Comparison of ENCODE assay signal across 9 cellular contexts in genomic region chr21:32135401-32136363, GRCh38.
DNase-seq lines count a peak whose midpoint lies in the region; ATAC-seq and TF ChIP-seq lines count a peak whose summit lies in the region.
"Had no signal": no experiment of that assay in that cellular context is flagged by ENCODE, and none has a peak within 500 bp of the region (broad histone marks: within the 10 kb centered on the region; RNA-seq: fewer than 3 reads in every experiment).

No MANE protein-coding gene starts in this region.

- no peaks in the 10 kb centered on the region for H3K4me1 ChIP-seq in mesenchymal stem cell (ENCODE audit: control insufficient read depth, insufficient read depth, low read depth, low read length)
- peaks cover 15% of the 10 kb centered on the region for H3K4me1 ChIP-seq in BE2C

- H3K18ac ChIP-seq in mesenchymal stem cell (ENCODE audit: low read depth in 1 of 2, low read length in 2 of 2), result no peak overlapping the region

- peak; percentile 60 for ATAC-seq in GM21576 (IDR thresholded peaks at IDR 0.05; ENCODE audit: unreplicated experiment)

- H3K27ac ChIP-seq in mesenchymal stem cell (ENCODE audit: low read length, poor library complexity, severe bottlenecking), result no peak overlapping the region

- peak overlapping the region; percentile 55 for H3K9ac ChIP-seq in mesenchymal stem cell (ENCODE audit: low read length)

- no peak overlapping the region for H2BK15ac ChIP-seq in mesenchymal stem cell (ENCODE audit: low read depth, poor library complexity, severe bottlenecking)

- H3K9me3 ChIP-seq in mesenchymal stem cell (ENCODE audit: control insufficient read depth, low read length) (peaks cover 6% of the 10 kb centered on the region), BE2C (peaks cover 3% of the 10 kb centered on the region; the same call in 1 of the 2 replicates)

- H4K91ac ChIP-seq in mesenchymal stem cell (ENCODE audit: low read length), result no peak overlapping the region

- H3K36me3 ChIP-seq in mesenchymal stem cell (ENCODE audit: control insufficient read depth in 1 of 2, insufficient read depth in 2 of 2, low read depth in 1 of 2, low read length in 2 of 2), result no peaks in the 10 kb centered on the region
- no peaks in the 10 kb centered on the region for H3K36me3 ChIP-seq in BE2C

- no peak for TF ChIP-seq CTCF in BE2C (IDR thresholded peaks at IDR 0.05; ENCODE audit: low read depth, low read length)

- H2BK120ac ChIP-seq in mesenchymal stem cell (ENCODE audit: low read depth, low read length), result no peak overlapping the region

- H3K4ac ChIP-seq in mesenchymal stem cell (ENCODE audit: low read depth in 1 of 2, low read length in 2 of 2), result no peak overlapping the region

- no peak overlapping the region for H3K23ac ChIP-seq in mesenchymal stem cell (ENCODE audit: low read length in 2 of 2)

- no peaks in the 10 kb centered on the region for H3K79me1 ChIP-seq in mesenchymal stem cell (replicated peaks; ENCODE audit: low read length, poor library complexity, severe bottlenecking)

- H3K4me3 ChIP-seq in mesenchymal stem cell (ENCODE audit: insufficient read depth in 1 of 2, low read depth in 1 of 2, low read length in 2 of 2), result peak overlapping the region in 1 of 2 experiments; percentile 59
- H3K4me3 ChIP-seq in BE2C (ENCODE audit: low read depth, low read length), result no peak overlapping the region

- H2AK5ac ChIP-seq in mesenchymal stem cell (ENCODE audit: low read length, severe bottlenecking), result no peak overlapping the region

- no peak overlapping the region for H2BK12ac ChIP-seq in mesenchymal stem cell (ENCODE audit: low read length in 2 of 2)

- no peak overlapping the region for H3K4me2 ChIP-seq in mesenchymal stem cell (ENCODE audit: low read length, poor library complexity, severe bottlenecking)

- no peak overlapping the region for H2BK5ac ChIP-seq in mesenchymal stem cell (ENCODE audit: low read depth, low read length, poor library complexity, severe bottlenecking)

- WGBS in mesenchymal stem cell, result 50% methylated on average over 14 of the region's 16 CpGs

- H3K14ac ChIP-seq in mesenchymal stem cell (ENCODE audit: low read length in 2 of 2), result no peak overlapping the region

- DNase-seq in ELR (ENCODE audit: low read depth) (peak; percentile 52), NCI-H1694 treated with DMSO at 0.1 percent for 48 hours (lab: John Stamatoyannopoulos, UW) (peak; percentile 69), mesenchymal stem cell (no peak), BE2C (no peak), D341Med (ENCODE audit: low spot score) (no peak), cerebellar nuclear complex (lab: John Stamatoyannopoulos, UW) (no peak), OCI-M1 (lab: John Stamatoyannopoulos, UW) (no peak)
- DNase-seq: kidney glomerular epithelial cell had no signal

- H3K27me3 ChIP-seq in mesenchymal stem cell (ENCODE audit: control insufficient read depth in 1 of 2, insufficient read depth in 1 of 2, low read length in 2 of 2), result no peaks in the 10 kb centered on the region
- no peaks in the 10 kb centered on the region for H3K27me3 ChIP-seq in BE2C

- H2AFZ ChIP-seq in mesenchymal stem cell (ENCODE audit: low read depth, low read length), result no peak overlapping the region

- no peak overlapping the region for H4K8ac ChIP-seq in mesenchymal stem cell (ENCODE audit: low read length)

Comparison
In these comparisons a context has a peak if more than half of its experiments do, and no peak if none do; other contexts are left out.
1. DNase-seq: peak in ELR (single experiment) and NCI-H1694 treated with DMSO at 0.1 percent for 48 hours (single experiment); none in mesenchymal stem cell (single experiment), BE2C (single experiment), D341Med (single experiment), cerebellar nuclear complex (0 of 2) and OCI-M1 (single experiment).